Comparison of ENCODE assay signal across 21 cellular contexts in the genomic region with DNA sequence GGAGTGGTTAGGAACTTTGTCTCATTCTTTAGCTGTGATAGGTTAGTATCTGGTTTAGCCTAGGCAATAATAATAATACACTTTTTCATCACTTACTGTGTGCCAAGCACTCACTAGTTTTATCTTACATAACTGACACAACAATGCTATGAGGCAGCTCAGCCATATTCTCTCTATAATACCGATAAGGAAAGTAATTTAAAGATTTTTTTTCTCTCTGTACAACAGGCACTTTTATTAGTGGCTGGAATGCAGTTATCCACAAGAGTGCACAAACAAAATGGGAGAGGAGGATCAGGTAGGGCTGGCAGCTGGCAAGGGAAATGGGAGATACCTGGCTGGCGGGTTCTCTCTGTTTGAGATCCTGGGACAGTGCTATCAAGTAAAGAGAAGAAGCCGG. TPM values are rescaled to one million over a fixed set of nuclear protein-coding genes. Genes with fewer than 3 reads are reported as not detected.
DNase-seq lines count a peak whose midpoint lies in the region; ATAC-seq and TF ChIP-seq lines count a peak whose summit lies in the region.
"Had no signal": no experiment of that assay in that cellular context is flagged by ENCODE, and none has a peak within 500 bp of the region (broad histone marks: within the 10 kb centered on the region; RNA-seq: fewer than 3 reads in every experiment).

No MANE protein-coding gene starts in this region.

- peaks cover 21% of the 10 kb centered on the region for H3K36me3 Mint-ChIP-seq in stimulated activated effector memory CD8-positive, alpha-beta T cell treated with anti-CD3 and anti-CD28 coated beads, Interleukin-12 subunit alpha, Interleukin-12 subunit beta, amount 100 ng/mL, for 72 hours
- H3K36me3 Mint-ChIP-seq in GM23338 (ENCODE audit: low read depth) = peaks cover 8% of the 10 kb centered on the region; the same call in 1 of the 3 replicates

- H3F3A ChIP-seq in GM23338 (replicated peaks; ENCODE audit: low read depth) = no peaks in the 10 kb centered on the region

- 76% methylated on average over 3 of the region's 3 CpGs for WGBS in hepatocyte (ENCODE audit: low lambda C conversion rate, missing lambda C conversion rate)

- H3K27ac ChIP-seq in hepatocyte (peak overlapping the region; percentile 68), GM23338 (ENCODE audit: low read depth) (no peak overlapping the region)
- H3K27ac ChIP-seq: HL-60 had no signal

- H3K27me3 ChIP-seq in hepatocyte (no peaks in the 10 kb centered on the region), GM23338 (ENCODE audit: insufficient read depth) (no peaks in the 10 kb centered on the region)
- H3K27me3 ChIP-seq: MG63 had no signal

- H3K4me2 ChIP-seq in hepatocyte (peak overlapping the region; percentile 30), GM23338 (no peak overlapping the region)

- H2AFZ ChIP-seq in hepatocyte (no peak overlapping the region), GM23338 (no peak overlapping the region)

- peak; percentile 17; the same call in 1 of the 2 replicates for TF ChIP-seq RAD21 in Ishikawa (IDR thresholded peaks at IDR 0.05; ENCODE audit: low read depth)

- H3K9me3 Mint-ChIP-seq in stimulated activated effector memory CD8-positive, alpha-beta T cell treated with anti-CD3 and anti-CD28 coated beads, Interleukin-12 subunit alpha, Interleukin-12 subunit beta, amount 100 ng/mL, for 72 hours = no peaks in the 10 kb centered on the region
- H3K9me3 Mint-ChIP-seq in GM23338 = no peaks in the 10 kb centered on the region
- H3K9me3 Mint-ChIP-seq: CD4-positive, CD25-positive, alpha-beta regulatory T cell had no signal

- H3K79me2 ChIP-seq in hepatocyte (peaks cover 83% of the 10 kb centered on the region), GM23338 (replicated peaks; ENCODE audit: insufficient read depth) (peaks cover 77% of the 10 kb centered on the region)

- H3K27me3 Mint-ChIP-seq in GM23338 (ENCODE audit: insufficient read depth, low read depth, poor library complexity) = peaks cover 6% of the 10 kb centered on the region
- H3K27me3 Mint-ChIP-seq: CD4-positive, CD25-positive, alpha-beta regulatory T cell had no signal

- peaks cover 61% of the 10 kb centered on the region for H3K4me1 Mint-ChIP-seq in stimulated activated effector memory CD8-positive, alpha-beta T cell treated with anti-CD3 and anti-CD28 coated beads, Interleukin-12 subunit alpha, Interleukin-12 subunit beta, amount 100 ng/mL, for 72 hours
- peaks cover 11% of the 10 kb centered on the region for H3K4me1 Mint-ChIP-seq in GM23338

- H3K27ac Mint-ChIP-seq in stimulated activated effector memory CD8-positive, alpha-beta T cell treated with anti-CD3 and anti-CD28 coated beads, Interleukin-12 subunit alpha, Interleukin-12 subunit beta, amount 100 ng/mL, for 72 hours = peak overlapping the region; percentile 54
- H3K27ac Mint-ChIP-seq in GM23338 = no peak overlapping the region
- H3K27ac Mint-ChIP-seq: B cell had no signal

- peaks cover 40% of the 10 kb centered on the region for H3K4me1 ChIP-seq in hepatocyte (ENCODE audit: insufficient read depth)
- 0 out of 2 replicates have a peak, but pooled peaks cover 18% of the 10 kb centered on the region for H3K4me1 ChIP-seq in GM23338 (ENCODE audit: insufficient read depth)
- H3K4me1 ChIP-seq: HAP-1 had no signal

- H3K36me3 ChIP-seq in hepatocyte (replicated peaks; ENCODE audit: insufficient read depth, low read depth) = no peaks in the 10 kb centered on the region
- H3K36me3 ChIP-seq in GM23338 (ENCODE audit: insufficient read depth) = no peaks in the 10 kb centered on the region
- H3K36me3 ChIP-seq: HAP-1, MG63 had no signal

- H3K4me3 ChIP-seq in hepatocyte (no peak overlapping the region), GM23338 (no peak overlapping the region)
- H3K4me3 ChIP-seq: HAP-1, MG63 had no signal

- TF ChIP-seq EP300 in Ishikawa (IDR thresholded peaks at IDR 0.05; ENCODE audit: borderline replicate concordance) = peak; percentile 91

- H3K9me3 ChIP-seq in hepatocyte (ENCODE audit: low read depth) = no peaks in the 10 kb centered on the region
- H3K9me3 ChIP-seq: HAP-1, MG63 had no signal

- DNase-seq in hepatocyte (ENCODE audit: low spot score) (no peak), GM23338 (ENCODE audit: low spot score) (no peak), cerebellar nuclear complex (lab: John Stamatoyannopoulos, UW) (no peak), HT-29 (ENCODE audit: low spot score) (no peak)
- DNase-seq in stimulated activated effector memory CD8-positive, alpha-beta T cell treated with anti-CD3 and anti-CD28 coated beads, Interleukin-12 subunit alpha, Interleukin-12 subunit beta, amount 100 ng/mL, for 72 hours (ENCODE audit: low spot score in 2 of 2) = no peak
- DNase-seq: Calu3; CD4-positive, CD25-positive, alpha-beta regulatory T cell; DMS79; MG63; NCI-H1092 treated with DMSO at 0.1 percent for 48 hours; NCI-H2081 treated with DMSO at 0.1 percent for 48 hours; NCI-H345; NCI-H526; OCI-M1; SIG-M5 had no signal

- no peaks in the 10 kb centered on the region for H3K9me2 ChIP-seq in hepatocyte (replicated peaks; ENCODE audit: insufficient read depth)
- no peaks in the 10 kb centered on the region for H3K9me2 ChIP-seq in GM23338 (ENCODE audit: insufficient read depth)

- TF ChIP-seq CTCF in hepatocyte (IDR thresholded peaks at IDR 0.05; ENCODE audit: poor library complexity) (no peak), GM23338 (conservative IDR thresholded peaks at IDR 0.05; ENCODE audit: low read depth in 2 of 2) (no peak)

- no peak for TF ChIP-seq POLR2A in GM18505 (IDR thresholded peaks at IDR 0.05; ENCODE audit: borderline replicate concordance, extremely low read depth, insufficient read depth, insufficient read length)

- peak; percentile 53 for ATAC-seq in SK-N-SH treated with all-trans-retinoic acid at 6 μM for 48 hours
- no peak for ATAC-seq in stimulated activated effector memory CD8-positive, alpha-beta T cell treated with anti-CD3 and anti-CD28 coated beads, Interleukin-12 subunit alpha, Interleukin-12 subunit beta, amount 100 ng/mL, for 72 hours
- ATAC-seq in GM23338 = no peak
- no peak for ATAC-seq in GM18505 (IDR thresholded peaks at IDR 0.05; ENCODE audit: unreplicated experiment)

- H3K4me3 Mint-ChIP-seq in stimulated activated effector memory CD8-positive, alpha-beta T cell treated with anti-CD3 and anti-CD28 coated beads, Interleukin-12 subunit alpha, Interleukin-12 subunit beta, amount 100 ng/mL, for 72 hours = no peak overlapping the region
- no peak overlapping the region for H3K4me3 Mint-ChIP-seq in GM23338
- H3K4me3 Mint-ChIP-seq: B cell had no signal

- H4K20me1 ChIP-seq in hepatocyte (ENCODE audit: insufficient read depth, poor library complexity, severe bottlenecking) (peaks cover 3% of the 10 kb centered on the region), GM23338 (replicated peaks; ENCODE audit: insufficient read depth) (peaks cover 5% of the 10 kb centered on the region)

TF ChIP-seq in Ishikawa, 13 proteins besides CTCF, POLR2A, EP300 and RAD21 (continues in another document):
- no peak for TF ChIP-seq CREB1 (IDR thresholded peaks at IDR 0.05; ENCODE audit: low read depth)
- TF ChIP-seq TCF12 (IDR thresholded peaks at IDR 0.05; ENCODE audit: low read depth) = peak; percentile 92

TF ChIP-seq in GM23338, 12 proteins besides CTCF, POLR2A, EP300 and RAD21 (continues in another document):
- TF ChIP-seq, protein P1, sequence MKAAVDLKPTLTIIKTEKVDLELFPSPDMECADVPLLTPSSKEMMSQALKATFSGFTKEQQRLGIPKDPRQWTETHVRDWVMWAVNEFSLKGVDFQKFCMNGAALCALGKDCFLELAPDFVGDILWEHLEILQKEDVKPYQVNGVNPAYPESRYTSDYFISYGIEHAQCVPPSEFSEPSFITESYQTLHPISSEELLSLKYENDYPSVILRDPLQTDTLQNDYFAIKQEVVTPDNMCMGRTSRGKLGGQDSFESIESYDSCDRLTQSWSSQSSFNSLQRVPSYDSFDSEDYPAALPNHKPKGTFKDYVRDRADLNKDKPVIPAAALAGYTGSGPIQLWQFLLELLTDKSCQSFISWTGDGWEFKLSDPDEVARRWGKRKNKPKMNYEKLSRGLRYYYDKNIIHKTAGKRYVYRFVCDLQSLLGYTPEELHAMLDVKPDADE (IDR thresholded peaks at IDR 0.05) = no peak
- TF ChIP-seq EZH2phosphoT487 (IDR thresholded peaks at IDR 0.05; ENCODE audit: unreplicated experiment) = no peak
- TF ChIP-seq JUNB (IDR thresholded peaks at IDR 0.05; ENCODE audit: unreplicated experiment) = no peak
- no peak for TF ChIP-seq STAT1 (IDR thresholded peaks at IDR 0.05; ENCODE audit: unreplicated experiment)
- TF ChIP-seq POLR2AphosphoS5 (IDR thresholded peaks at IDR 0.05; ENCODE audit: low read depth) = no peak
- no peak for TF ChIP-seq NANOG (IDR thresholded peaks at IDR 0.05; ENCODE audit: borderline replicate concordance)
- TF ChIP-seq CREB1 (CRISPR knock-in tag; IDR thresholded peaks at IDR 0.05; ENCODE audit: low read depth) = no peak
- no peak for TF ChIP-seq EZH2 (IDR thresholded peaks at IDR 0.05; ENCODE audit: low read depth, unreplicated experiment)
- TF ChIP-seq ZNF331 (CRISPR knock-in tag; IDR thresholded peaks at IDR 0.05; ENCODE audit: low read depth) = no peak
- no peak for TF ChIP-seq ZNF114 (CRISPR knock-in tag; IDR thresholded peaks at IDR 0.05)

RNA-seq across cellular contexts. Expression of a gene that starts 7.6 kb away (rescaled TPM):
- 39.8 and 44.8 TPM in 2 replicates for total RNA-seq in hepatocyte
- polyA plus RNA-seq in hepatocyte (5.5 and 10.0 TPM in 2 replicates), GM23338 (2016; fragmentation: Nextera tagmentation; extraction: Ambion mirVana) (1.9 and 2.8 TPM in 2 replicates)
- total RNA-seq in GM23338 (2014; rRNA removed; shearing (Covaris generic)) = 27.0 and 28.5 TPM in 2 replicates
- 29.9 and 32.1 TPM in 2 replicates for total RNA-seq in HT-29 (2014; rRNA removed; shearing (Covaris generic))
